In the genomic region with DNA sequence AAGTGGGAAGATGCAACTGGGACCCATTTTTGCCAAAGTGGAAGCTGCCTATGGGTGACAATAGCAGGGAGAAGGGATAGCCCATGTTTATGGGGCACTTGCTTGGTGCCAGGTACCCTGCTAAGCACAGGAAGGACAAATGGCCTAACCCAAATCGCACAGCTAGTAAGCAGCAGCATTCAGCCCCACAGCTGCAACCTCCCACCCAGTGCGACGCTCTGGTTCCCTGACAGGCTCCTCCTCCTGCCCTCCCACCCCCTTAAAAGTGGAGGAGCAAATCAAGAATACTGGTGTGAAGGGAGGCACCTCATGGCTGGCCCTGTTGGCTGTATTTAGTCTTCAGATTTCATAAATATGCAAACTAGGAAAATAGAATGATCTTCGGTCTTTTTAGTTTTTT, we compare ENCODE assay signal across 31 cellular contexts.
"Had no signal": no experiment of that assay in that cellular context is flagged by ENCODE, and none has a peak within 500 bp of the region (broad histone marks: within the 10 kb centered on the region; RNA-seq: fewer than 3 reads in every experiment).

No MANE protein-coding gene starts in this region.

- H3K4me3 ChIP-seq: ascending aorta, body of pancreas, MG63, SJCRH30 had no signal

- H3K27me3 ChIP-seq: ascending aorta, body of pancreas, MG63, SJCRH30 had no signal

- H3K36me3 ChIP-seq: ascending aorta, MG63, SJCRH30 had no signal

- H3K36me3 Mint-ChIP-seq: activated CD4-positive, alpha-beta memory T cell treated with anti-CD3 and anti-CD28 coated beads for 36 hours; activated naive CD4-positive, alpha-beta T cell treated with anti-CD3 and anti-CD28 coated beads, Interleukin-2, amount 50 U/mL, for 72 hours had no signal

- H3K4me3 Mint-ChIP-seq: activated B cell treated with CpG ODN at 0.5 μM for 24 hours; activated CD4-positive, alpha-beta memory T cell treated with anti-CD3 and anti-CD28 coated beads for 36 hours; activated CD4-positive, alpha-beta T cell treated with anti-CD3 and anti-CD28 coated beads, Interleukin-2, amount 10 ng/mL, durations not matched to agents 24 days and 14 days; activated naive CD8-positive, alpha-beta T cell treated with anti-CD3 and anti-CD28 coated beads, Interleukin-2, amount 50 U/mL, for 24 hours; activated T-cell treated with anti-CD3 and anti-CD28 coated beads, Interleukin-2, amount 50 U/mL, for 4 hours had no signal

- H3K9me2 ChIP-seq: SK-N-SH had no signal

- H3K9ac ChIP-seq: KMS-11, SK-N-SH had no signal

- H3K9me3 ChIP-seq: ascending aorta, body of pancreas, MG63, SJCRH30, SK-N-SH had no signal

- H3K9me3 Mint-ChIP-seq: activated B cell treated with CpG ODN at 0.5 μM for 24 hours; activated CD4-positive, alpha-beta memory T cell treated with anti-CD3 and anti-CD28 coated beads for 36 hours; activated CD4-positive, alpha-beta T cell treated with anti-CD3 and anti-CD28 coated beads, Interleukin-2, amount 10 ng/mL, durations not matched to agents 24 days and 14 days; activated naive CD4-positive, alpha-beta T cell treated with anti-CD3 and anti-CD28 coated beads, Interleukin-2, amount 50 U/mL, for 72 hours; activated naive CD8-positive, alpha-beta T cell treated with anti-CD3 and anti-CD28 coated beads, Interleukin-2, amount 50 U/mL, for 24 hours; activated T-cell treated with anti-CD3 and anti-CD28 coated beads, Interleukin-2, amount 50 U/mL, for 4 hours had no signal

- H3K4me1 ChIP-seq: body of pancreas had no signal

- DNase-seq: activated B cell treated with CpG ODN at 0.5 μM for 24 hours; activated CD4-positive, alpha-beta memory T cell treated with anti-CD3 and anti-CD28 coated beads for 36 hours; activated CD4-positive, alpha-beta T cell treated with anti-CD3 and anti-CD28 coated beads for 1 hour; activated CD4-positive, alpha-beta T cell treated with anti-CD3 and anti-CD28 coated beads, Interleukin-2, amount 10 ng/mL, durations not matched to agents 24 days and 14 days; activated CD8-positive, alpha-beta memory T cell treated with anti-CD3 and anti-CD28 coated beads for 24 hours; activated effector memory CD4-positive, alpha-beta T cell treated with anti-CD3 and anti-CD28 coated beads, Interleukin-2, amount 50 U/mL, for 16 hours; activated naive CD4-positive, alpha-beta T cell treated with Interleukin-2 at 50 U/mL for 16 hours; activated naive CD8-positive, alpha-beta T cell treated with anti-CD3 and anti-CD28 coated beads, Interleukin-2, amount 50 U/mL, for 24 hours; activated T-cell treated with anti-CD3 and anti-CD28 coated beads, Interleukin-2, amount 50 U/mL, for 4 hours; amniotic stem cell; body of pancreas; MG63; MV-4-11; NCI-H1092 treated with DMSO at 0.1 percent for 48 hours; NCI-H1436; NCI-H187; NCI-H2081; NCI-H446; NCI-H524 treated with DMSO at 0.1 percent for 48 hours; NCI-H774; NK-92 treated with Interleukin-12 subunit alpha and Interleukin-12 subunit beta, amount 100 ng/mL, for 24 hours; OCI-M1; RPMI8226; SJCRH30; SK-N-SH; T-helper 1 cell had no signal

- H3K4me2 ChIP-seq: KMS-11, SK-N-SH had no signal

- ATAC-seq: activated naive CD4-positive, alpha-beta T cell treated with anti-CD3 and anti-CD28 coated beads, Interleukin-2, amount 50 U/mL, for 72 hours; activated naive CD8-positive, alpha-beta T cell treated with anti-CD3 and anti-CD28 coated beads, Interleukin-2, amount 50 U/mL, for 24 hours; activated T-cell treated with anti-CD3 and anti-CD28 coated beads, Interleukin-2, amount 50 U/mL, for 4 hours; body of pancreas; Panc1; Right ventricle myocardium inferior had no signal

- H3K27ac Mint-ChIP-seq: activated B cell treated with CpG ODN at 0.5 μM for 24 hours; activated CD4-positive, alpha-beta memory T cell treated with anti-CD3 and anti-CD28 coated beads for 36 hours; activated CD4-positive, alpha-beta T cell treated with anti-CD3 and anti-CD28 coated beads, Interleukin-2, amount 10 ng/mL, durations not matched to agents 24 days and 14 days; activated naive CD4-positive, alpha-beta T cell treated with anti-CD3 and anti-CD28 coated beads, Interleukin-2, amount 50 U/mL, for 72 hours; activated naive CD8-positive, alpha-beta T cell treated with anti-CD3 and anti-CD28 coated beads, Interleukin-2, amount 50 U/mL, for 24 hours had no signal

- H3K27ac ChIP-seq: ascending aorta, body of pancreas, KMS-11, SJCRH30 had no signal
